ENCODE assay signal across 13 cellular contexts in genomic region chr1:55067022-55067781, GRCh38. TPM values are rescaled to one million over a fixed set of nuclear protein-coding genes. Genes with fewer than 3 reads are reported as not detected.
DNase-seq lines count a peak whose midpoint lies in the region; ATAC-seq and TF ChIP-seq lines count a peak whose summit lies in the region.
"Had no signal": no experiment of that assay in that cellular context is flagged by ENCODE, and none has a peak within 500 bp of the region (broad histone marks: within the 10 kb centered on the region; RNA-seq: fewer than 3 reads in every experiment).

No MANE protein-coding gene starts in this region.

- peak overlapping the region in 2 of 5 experiments; percentile 16 to 47 for H3K4me3 Mint-ChIP-seq in brain
- H3K4me3 Mint-ChIP-seq: activated CD8-positive, alpha-beta memory T cell treated with anti-CD3 and anti-CD28 coated beads, Interleukin-2, amount 10 ng/mL, durations not matched to agents 7 days and 5 days had no signal

- H3F3A ChIP-seq in GM23248 (ENCODE audit: insufficient read depth), result peaks cover 23% of the 10 kb centered on the region

- H3K79me2 ChIP-seq in Karpas-422 (ENCODE audit: low read length) (no peaks in the 10 kb centered on the region), GM23248 (ENCODE audit: insufficient read depth) (no peaks in the 10 kb centered on the region)

- H3K9me2 ChIP-seq in Karpas-422 (replicated peaks; ENCODE audit: insufficient read depth, low read length) (no peaks in the 10 kb centered on the region), GM23248 (ENCODE audit: insufficient read depth) (no peaks in the 10 kb centered on the region)

- H3K4me3 ChIP-seq in Karpas-422 (ENCODE audit: low read length) (no peak overlapping the region), GM23248 (no peak overlapping the region)
- H3K4me3 ChIP-seq: PC-9, skin epidermis, uterus had no signal

- in situ Hi-C loops in GM23248 (cut with MboI), result no loop called here

- H3K9me3 Mint-ChIP-seq in brain, result no peaks in the 10 kb centered on the region

- H3K4me2 ChIP-seq in Karpas-422 (ENCODE audit: low read depth, low read length, poor library complexity, severe bottlenecking) (no peak overlapping the region), GM23248 (ENCODE audit: unreplicated experiment) (no peak overlapping the region)
- H3K4me2 ChIP-seq: PC-9 had no signal

- H3K4me1 ChIP-seq in Karpas-422 (ENCODE audit: low read length) (peaks cover 9% of the 10 kb centered on the region; the same call in 1 of the 2 replicates), GM23248 (ENCODE audit: insufficient read depth) (peaks cover 15% of the 10 kb centered on the region)
- H3K4me1 ChIP-seq: uterus had no signal

- H4K20me1 ChIP-seq in Karpas-422 (ENCODE audit: insufficient read depth, low read depth, low read length) (no peaks in the 10 kb centered on the region), GM23248 (ENCODE audit: insufficient read depth) (no peaks in the 10 kb centered on the region)

- H3K27me3 ChIP-seq in Karpas-422 (ENCODE audit: low read length) (no peaks in the 10 kb centered on the region), GM23248 (replicated peaks; ENCODE audit: insufficient read depth) (no peaks in the 10 kb centered on the region)
- H3K27me3 ChIP-seq: uterus had no signal

- H2AFZ ChIP-seq in Karpas-422 (ENCODE audit: low read length) (no peak overlapping the region), GM23248 (no peak overlapping the region)
- H2AFZ ChIP-seq: PC-9 had no signal

- no peaks in the 10 kb centered on the region for H3K27me3 Mint-ChIP-seq in brain
- H3K27me3 Mint-ChIP-seq: activated CD8-positive, alpha-beta memory T cell treated with anti-CD3 and anti-CD28 coated beads, Interleukin-2, amount 10 ng/mL, durations not matched to agents 7 days and 5 days had no signal

- H3K27ac ChIP-seq in Karpas-422 (ENCODE audit: low read length) (no peak overlapping the region), GM23248 (no peak overlapping the region)
- H3K27ac ChIP-seq: PC-9, skin epidermis, uterus had no signal

- peaks cover 40% of the 10 kb centered on the region for H3K36me3 Mint-ChIP-seq in brain

- H3K9me3 ChIP-seq in Karpas-422 (ENCODE audit: low read length) (no peaks in the 10 kb centered on the region), GM23248 (ENCODE audit: low read depth) (no peaks in the 10 kb centered on the region)
- H3K9me3 ChIP-seq: uterus had no signal

- ATAC-seq in HG02884 (IDR thresholded peaks at IDR 0.05; ENCODE audit: unreplicated experiment), result no peak
- ATAC-seq: activated CD8-positive, alpha-beta memory T cell treated with anti-CD3 and anti-CD28 coated beads, Interleukin-2, amount 10 ng/mL, durations not matched to agents 7 days and 5 days had no signal

- H3K9ac ChIP-seq in Karpas-422 (ENCODE audit: low read length) (no peak overlapping the region), GM23248 (no peak overlapping the region)

- TF ChIP-seq CTCF in brain (conservative IDR thresholded peaks at IDR 0.05), result no peak

- WGBS in GM23248 (ENCODE audit: low coverage in 1 of 2, low lambda C conversion rate in 2 of 2, missing lambda C conversion rate in 2 of 2), 2 experiments, result 87% methylated on average over 17 of the region's 17 CpGs

- H3K4me1 Mint-ChIP-seq in brain, result peaks cover 81% of the 10 kb centered on the region

- H3K36me3 ChIP-seq in Karpas-422 (ENCODE audit: insufficient read depth, low read length), result peaks cover 30% of the 10 kb centered on the region; the same call in 1 of the 2 replicates
- H3K36me3 ChIP-seq in GM23248 (ENCODE audit: low read depth), result peaks cover 33% of the 10 kb centered on the region; the same call in 1 of the 2 replicates
- H3K36me3 ChIP-seq: uterus had no signal

- peak overlapping the region in 4 of 5 experiments; percentile 66 to 93 (median 84) for H3K27ac Mint-ChIP-seq in brain
- H3K27ac Mint-ChIP-seq: activated CD8-positive, alpha-beta memory T cell treated with anti-CD3 and anti-CD28 coated beads, Interleukin-2, amount 10 ng/mL, durations not matched to agents 7 days and 5 days had no signal

- peak in 13 of 14 donors; percentile 14 to 94 (median 70) for DNase-seq in C1 segment of cervical spinal cord (lab: John Stamatoyannopoulos, UW)
- DNase-seq in NCI-H1694 (lab: John Stamatoyannopoulos, UW), result peak; percentile 91
- peak; percentile 94 for DNase-seq in medulla oblongata (ENCODE audit: extremely low spot score)
- DNase-seq in Karpas-422, result no peak
- DNase-seq in GM23248, result no peak
- DNase-seq in GDM1 (lab: John Stamatoyannopoulos, UW), result no peak
- DNase-seq: activated CD8-positive, alpha-beta memory T cell treated with anti-CD3 and anti-CD28 coated beads, Interleukin-2, amount 10 ng/mL, durations not matched to agents 7 days and 5 days; PC-9; T-helper 9 cell; uterus had no signal

RNA-seq across cellular contexts. Expression of gene PCSK9, which starts 27.9 kb away (rescaled TPM):
- not detected for polyA plus RNA-seq in brain (ENCODE audit: insufficient read depth, low read depth, low replicate concordance)
- not detected in 2 replicates for total RNA-seq in Karpas-422 (2014; rRNA removed; shearing (Covaris generic); ENCODE audit: low replicate concordance)
- 0.11 and 0.25 TPM in 2 replicates for total RNA-seq in GM23248 (2014; rRNA removed; shearing (Covaris generic))
- 0.16 TPM in 2 replicates for polyA plus RNA-seq in GM23248 (2016; fragmentation: Nextera tagmentation; extraction: Ambion mirVana)

Comparison
In these comparisons a context has a peak if more than half of its experiments do, and no peak if none do; other contexts are left out.
1. DNase-seq: peak in C1 segment of cervical spinal cord (13 of 14), NCI-H1694 (single experiment) and medulla oblongata (single experiment); none in Karpas-422 (single experiment), GM23248 (single experiment) and GDM1 (single experiment).